ENCODE assay signal across 1 cellular context in genomic region chr7:158703679-158704523, GRCh38.
TF ChIP-seq lines count a peak whose summit lies in the region.

No MANE protein-coding gene starts in this region.

TF ChIP-seq in K562, 482 proteins besides CTCF, POLR2A, EP300 and RAD21 (continued from another document):
- TF ChIP-seq TFAP4 (CRISPR knock-in tag; IDR thresholded peaks at IDR 0.05; ENCODE audit: borderline replicate concordance) (peak; percentile 31; the same call in 1 of the 2 replicates), ZNF695 (CRISPR knock-in tag; IDR thresholded peaks at IDR 0.05) (0 out of 2 replicates have a peak, but pooled peaks have one; percentile 44)
